In genomic region chr10:19133992-19134391, GRCh38 we compare ENCODE assay signal across 28 cellular contexts.
"Had no signal": no experiment of that assay in that cellular context is flagged by ENCODE, and none has a peak within 500 bp of the region (broad histone marks: within the 10 kb centered on the region; RNA-seq: fewer than 3 reads in every experiment).

No MANE protein-coding gene starts in this region.

- H3K4me1 Mint-ChIP-seq: nephron; stimulated activated effector memory CD8-positive, alpha-beta T cell treated with anti-CD3 and anti-CD28 coated beads, Interleukin-12 subunit alpha, Interleukin-12 subunit beta, amount 100 ng/mL, for 72 hours; stimulated activated naive B cell treated with anti-CD40 and anti-IgM and Interleukin-4, amounts not matched to agents 10 μg/mL and 1 μg/mL and 100 μg/mL, for 72 hours had no signal

- H3K27me3 Mint-ChIP-seq: progenitor cell of endocrine pancreas; stimulated activated naive B cell treated with anti-CD40 and anti-IgM and Interleukin-4, amounts not matched to agents 10 μg/mL and 1 μg/mL and 100 μg/mL, for 72 hours; stimulated activated naive CD8-positive, alpha-beta T cell treated with anti-CD3 and anti-CD28 coated beads, Interleukin-15, Interleukin-2, amounts not matched to agents 100 ng/mL and 50 ng/mL, for 24 hours had no signal

- H3K9me3 Mint-ChIP-seq: nephron; neural progenitor cell; stimulated activated naive B cell treated with anti-CD40 and anti-IgM and Interleukin-4, amounts not matched to agents 10 μg/mL and 1 μg/mL and 100 μg/mL, for 72 hours had no signal

- H3K27ac Mint-ChIP-seq: nephron; neural progenitor cell; progenitor cell of endocrine pancreas; stimulated activated effector memory CD8-positive, alpha-beta T cell treated with anti-CD3 and anti-CD28 coated beads, Interleukin-12 subunit alpha, Interleukin-12 subunit beta, amount 100 ng/mL, for 72 hours; stimulated activated naive B cell treated with anti-CD40 and anti-IgM and Interleukin-4, amounts not matched to agents 10 μg/mL and 1 μg/mL and 100 μg/mL, for 72 hours; stimulated activated naive CD8-positive, alpha-beta T cell treated with anti-CD3 and anti-CD28 coated beads, Interleukin-15, Interleukin-2, amounts not matched to agents 100 ng/mL and 50 ng/mL, for 24 hours had no signal

- H3K36me3 ChIP-seq: neural progenitor cell, ovary, right lobe of liver, sigmoid colon, stomach, thoracic aorta, thyroid gland, tibial nerve, upper lobe of left lung, vagina had no signal

- H2AFZ ChIP-seq: neural progenitor cell, parathyroid adenoma had no signal

- ATAC-seq: psoas muscle; right cardiac atrium; right lobe of liver; stimulated activated effector memory CD8-positive, alpha-beta T cell treated with anti-CD3 and anti-CD28 coated beads, Interleukin-12 subunit alpha, Interleukin-12 subunit beta, amount 100 ng/mL, for 72 hours; stimulated activated naive B cell treated with anti-CD40 and anti-IgM and Interleukin-4, amounts not matched to agents 10 μg/mL and 1 μg/mL and 100 μg/mL, for 72 hours had no signal

- H3K4me2 ChIP-seq: neural progenitor cell had no signal

- FAIRE-seq: small intestine, urothelium cell line had no signal

- H3K4me3 ChIP-seq: neural progenitor cell, ovary, psoas muscle, right lobe of liver, sigmoid colon, stomach, thoracic aorta, thyroid gland, tibial nerve, upper lobe of left lung, vagina had no signal

- H3K9me3 ChIP-seq: ovary, psoas muscle, right lobe of liver, sigmoid colon, stomach, thoracic aorta, thyroid gland, tibial nerve, upper lobe of left lung, vagina had no signal

- H3K9ac ChIP-seq: neural progenitor cell, parathyroid adenoma had no signal

- H3K79me2 ChIP-seq: parathyroid adenoma had no signal

- H3K27ac ChIP-seq: neural progenitor cell, ovary, parathyroid adenoma, psoas muscle, right lobe of liver, sigmoid colon, stomach, thoracic aorta, thyroid gland, tibial nerve, upper lobe of left lung, vagina had no signal

- H3K27me3 ChIP-seq: neural progenitor cell, ovary, right lobe of liver, sigmoid colon, stomach, thyroid gland, tibial nerve, upper lobe of left lung, vagina had no signal

- H3K4me3 Mint-ChIP-seq: nephron; neural progenitor cell; stimulated activated effector memory CD8-positive, alpha-beta T cell treated with anti-CD3 and anti-CD28 coated beads, Interleukin-12 subunit alpha, Interleukin-12 subunit beta, amount 100 ng/mL, for 72 hours; stimulated activated naive B cell treated with anti-CD40 and anti-IgM and Interleukin-4, amounts not matched to agents 10 μg/mL and 1 μg/mL and 100 μg/mL, for 72 hours; stimulated activated naive CD8-positive, alpha-beta T cell treated with anti-CD3 and anti-CD28 coated beads, Interleukin-15, Interleukin-2, amounts not matched to agents 100 ng/mL and 50 ng/mL, for 24 hours had no signal

- H3K36me3 Mint-ChIP-seq: neural progenitor cell; stimulated activated effector memory CD8-positive, alpha-beta T cell treated with anti-CD3 and anti-CD28 coated beads, Interleukin-12 subunit alpha, Interleukin-12 subunit beta, amount 100 ng/mL, for 72 hours; stimulated activated naive B cell treated with anti-CD40 and anti-IgM and Interleukin-4, amounts not matched to agents 10 μg/mL and 1 μg/mL and 100 μg/mL, for 72 hours had no signal

- DNase-seq: occipital lobe; ovary; posterior cingulate gyrus; psoas muscle; right cardiac atrium; right lobe of liver; sigmoid colon; small intestine; stimulated activated CD4-positive, alpha-beta T cell treated with anti-CD3 and anti-CD28 coated beads, Interleukin-15, amount 100 ng/mL, for 24 hours; stimulated activated CD4-positive, alpha-beta T cell treated with anti-CD3 and anti-CD28 coated beads, Interleukin-2, amount 100 ng/mL, for 24 hours; stimulated activated CD4-positive, alpha-beta T cell treated with anti-CD3 and anti-CD28 coated beads, Interleukin-2, amount 100 ng/mL, for 48 hours; stimulated activated CD4-positive, alpha-beta T cell treated with anti-CD3 and anti-CD28 coated beads, Interleukin-4, amount 100 ng/mL, for 24 hours; stimulated activated naive B cell treated with anti-CD40 and anti-IgM and Interleukin-4, amounts not matched to agents 10 μg/mL and 1 μg/mL and 100 μg/mL, for 72 hours; stimulated activated naive CD4-positive, alpha-beta T cell treated with Interleukin-2 at 50 U/mL for 16 hours; stomach; thyroid gland; trophoblast cell; upper lobe of left lung had no signal

- H3K4me1 ChIP-seq: parathyroid adenoma, psoas muscle, right lobe of liver, sigmoid colon, stomach, thyroid gland, tibial nerve, upper lobe of left lung, vagina had no signal
